ENCODE assay signal across 1 cellular context in genomic region chr9:123544007-123544827, GRCh38.
TF ChIP-seq lines count a peak whose summit lies in the region.

No MANE protein-coding gene starts in this region.

TF ChIP-seq in H1, 55 proteins besides CTCF, POLR2A, EP300 and RAD21:
- TF ChIP-seq KDM1A (IDR thresholded peaks at IDR 0.05; ENCODE audit: borderline replicate concordance, low read length) = peak; percentile 62; the same call in 1 of the 2 replicates
- TF ChIP-seq CREB1 (IDR thresholded peaks at IDR 0.05) = no peak
